Comparison of ENCODE assay signal across 8 cellular contexts in genomic region chr19:48751835-48752510, GRCh38. TPM values are rescaled to one million over a fixed set of nuclear protein-coding genes. Genes with fewer than 3 reads are reported as not detected.
A peak's percentile ranks its signal among the peaks of the same experiment; 100 is the strongest.
DNase-seq lines count a peak whose midpoint lies in the region; ATAC-seq and TF ChIP-seq lines count a peak whose summit lies in the region.

No MANE protein-coding gene starts in this region.

- no peaks in the 10 kb centered on the region for H3K9me3 Mint-ChIP-seq in naive thymus-derived CD4-positive, alpha-beta T cell

- CTCF ChIA-PET in naive thymus-derived CD4-positive, alpha-beta T cell (lab: Charles Lee), result interaction anchor here (0.7 to 1.2 kb wide), 2 partner anchors 13 to 118 kb away, joined by 4 to 5 read pairs; no protein-coding TSS in a partner anchor

- peak overlapping the region; percentile 57 for H3K4me3 ChIP-seq in BE2C (ENCODE audit: low read depth, low read length)
- no peak overlapping the region for H3K4me3 ChIP-seq in KMS-11 (IDR thresholded peaks at IDR 0.05; ENCODE audit: insufficient read depth, low read depth, low read length)
- peak overlapping the region; percentile 20 for H3K4me3 ChIP-seq in choroid plexus epithelial cell (ENCODE audit: low read depth, low read length)
- peak overlapping the region; percentile 40 for H3K4me3 ChIP-seq in naive thymus-derived CD4-positive, alpha-beta T cell (ENCODE audit: low read length)

- H3K4me1 ChIP-seq in BE2C (peaks cover 10% of the 10 kb centered on the region; the same call in 1 of the 2 replicates), KMS-11 (ENCODE audit: low read depth, poor library complexity, severe bottlenecking) (peaks cover 14% of the 10 kb centered on the region)
- peaks cover 6 to 14% of the 10 kb centered on the region in 2 donors for H3K4me1 ChIP-seq in naive thymus-derived CD4-positive, alpha-beta T cell (ENCODE audit: control insufficient read depth in 2 of 2, insufficient read depth in 2 of 2, low read length in 2 of 2)

- H3K27me3 ChIP-seq in BE2C, result peaks cover 11% of the 10 kb centered on the region
- peaks cover 54% of the 10 kb centered on the region for H3K27me3 ChIP-seq in KMS-11 (ENCODE audit: insufficient read depth, low read depth)
- no peaks in the 10 kb centered on the region for H3K27me3 ChIP-seq in naive thymus-derived CD4-positive, alpha-beta T cell (ENCODE audit: control insufficient read depth in 2 of 2, insufficient read depth in 2 of 2, low read length in 2 of 2)

- DNase-seq in BE2C (no peak), choroid plexus epithelial cell (ENCODE audit: low read depth) (no peak), RKO (ENCODE audit: low spot score) (no peak), retina (no peak)
- DNase-seq in naive thymus-derived CD4-positive, alpha-beta T cell, result no peak
- no peak for DNase-seq in stimulated activated naive CD4-positive, alpha-beta T cell treated with Interleukin-2 at 50 U/mL for 16 hours (lab: John Stamatoyannopoulos, UW)

- H3K36me3 ChIP-seq in BE2C, result no peaks in the 10 kb centered on the region
- H3K36me3 ChIP-seq in KMS-11 (ENCODE audit: insufficient read depth), result no peaks in the 10 kb centered on the region
- no peaks in the 10 kb centered on the region for H3K36me3 ChIP-seq in naive thymus-derived CD4-positive, alpha-beta T cell (ENCODE audit: control insufficient read depth in 2 of 3, insufficient read depth in 3 of 3, low read length in 3 of 3)

- no peak overlapping the region for H3K27ac ChIP-seq in KMS-11
- H3K27ac ChIP-seq in naive thymus-derived CD4-positive, alpha-beta T cell (ENCODE audit: low read depth, low read length), result no peak overlapping the region

- intact Hi-C loops in naive thymus-derived CD4-positive, alpha-beta T cell (cut with micrococcal nuclease), result loop anchor here in 1 of 2 donors (2.0 kb wide), 1 partner anchor 13 kb away; no protein-coding TSS in a partner anchor

- peak overlapping the region; percentile 77 to 96 (median 88) for H3K4me3 Mint-ChIP-seq in naive thymus-derived CD4-positive, alpha-beta T cell

- TF ChIP-seq CTCF in BE2C (IDR thresholded peaks at IDR 0.05; ENCODE audit: low read depth, low read length) (no peak), KMS-11 (conservative IDR thresholded peaks at IDR 0.05; ENCODE audit: low read depth, low read length) (no peak), choroid plexus epithelial cell (conservative IDR thresholded peaks at IDR 0.05; ENCODE audit: low read depth, low read length) (no peak)

- peak overlapping the region in 2 of 9 donors; percentile 2 to 88 for H3K27ac Mint-ChIP-seq in naive thymus-derived CD4-positive, alpha-beta T cell

- peak overlapping the region; percentile 73; the same call in 1 of the 2 replicates for H2AFZ ChIP-seq in KMS-11 (ENCODE audit: low read depth)

- no peak overlapping the region for H3K9ac ChIP-seq in KMS-11

- peak overlapping the region; percentile 66 for H3K4me2 ChIP-seq in KMS-11

- no peaks in the 10 kb centered on the region for H4K20me1 ChIP-seq in KMS-11 (ENCODE audit: insufficient read depth)

- no peaks in the 10 kb centered on the region for H3K36me3 Mint-ChIP-seq in naive thymus-derived CD4-positive, alpha-beta T cell

- peak; percentile 2 for ATAC-seq in naive thymus-derived CD4-positive, alpha-beta T cell
- no peak for ATAC-seq in GM21381 (IDR thresholded peaks at IDR 0.05; ENCODE audit: unreplicated experiment)

- POLR2A ChIA-PET in naive thymus-derived CD4-positive, alpha-beta T cell (lab: Charles Lee), result interaction anchor here (0.6 to 0.7 kb wide), 2 partner anchors 226 to 632 kb away, joined by 4 to 5 read pairs; no protein-coding TSS in a partner anchor

- H3K27me3 Mint-ChIP-seq in naive thymus-derived CD4-positive, alpha-beta T cell, result peaks cover 0 to 33% (median 28%) of the 10 kb centered on the region in 5 donors

- peaks cover 6 to 27% (median 19%) of the 10 kb centered on the region in 7 donors for H3K4me1 Mint-ChIP-seq in naive thymus-derived CD4-positive, alpha-beta T cell

- no peaks in the 10 kb centered on the region for H3K79me2 ChIP-seq in KMS-11 (ENCODE audit: insufficient read depth, low read depth)

- no peaks in the 10 kb centered on the region for H3K9me3 ChIP-seq in BE2C
- no peaks in the 10 kb centered on the region for H3K9me3 ChIP-seq in naive thymus-derived CD4-positive, alpha-beta T cell (ENCODE audit: control insufficient read depth in 2 of 3, low read length in 3 of 3)

RNA-seq across cellular contexts. Expression of gene FUT1, which starts 0.5 kb away (rescaled TPM):
- 6.3 TPM for polyA plus RNA-seq in BE2C (2012; ENCODE audit: insufficient read depth, insufficient read length, low read depth)
- total RNA-seq in naive thymus-derived CD4-positive, alpha-beta T cell, result under 1 TPM in 1 of 5 experiments, not detected in 4; 0.17 TPM
- not detected for polyA plus RNA-seq in naive thymus-derived CD4-positive, alpha-beta T cell

RNA-seq across cellular contexts. Expression of gene FGF21, which starts 3.4 kb away (rescaled TPM):
- 9.5 TPM for polyA plus RNA-seq in BE2C (2012; ENCODE audit: insufficient read depth, insufficient read length, low read depth)
- total RNA-seq in naive thymus-derived CD4-positive, alpha-beta T cell, result not detected
- polyA plus RNA-seq in naive thymus-derived CD4-positive, alpha-beta T cell, result not detected

RNA-seq across cellular contexts. Expression of gene IZUMO1, which starts 5.3 kb away (rescaled TPM):
- polyA plus RNA-seq in BE2C (2012; ENCODE audit: insufficient read depth, insufficient read length, low read depth), result not detected
- not detected for total RNA-seq in naive thymus-derived CD4-positive, alpha-beta T cell
- not detected for polyA plus RNA-seq in naive thymus-derived CD4-positive, alpha-beta T cell

RNA-seq across cellular contexts. Expression of gene RASIP1, which starts 11.6 kb away (rescaled TPM):
- 0.82 TPM for polyA plus RNA-seq in BE2C (2012; ENCODE audit: insufficient read depth, insufficient read length, low read depth)
- under 1 TPM in 2 of 5 experiments, not detected in 3; 0.12 to 0.21 TPM for total RNA-seq in naive thymus-derived CD4-positive, alpha-beta T cell
- under 1 TPM; 0.12 to 0.65 TPM for polyA plus RNA-seq in naive thymus-derived CD4-positive, alpha-beta T cell

RNA-seq across cellular contexts. Expression of gene MAMSTR, which starts 32.4 kb away (rescaled TPM):
- 1.8 TPM for polyA plus RNA-seq in BE2C (2012; ENCODE audit: insufficient read depth, insufficient read length, low read depth)
- 1 to 10 TPM in 3 of 5 experiments, under 1 TPM in 2; 0.80 to 2.1 (median 1.3) TPM for total RNA-seq in naive thymus-derived CD4-positive, alpha-beta T cell
- under 1 TPM; 0.25 to 0.87 TPM for polyA plus RNA-seq in naive thymus-derived CD4-positive, alpha-beta T cell
